In the genomic region with DNA sequence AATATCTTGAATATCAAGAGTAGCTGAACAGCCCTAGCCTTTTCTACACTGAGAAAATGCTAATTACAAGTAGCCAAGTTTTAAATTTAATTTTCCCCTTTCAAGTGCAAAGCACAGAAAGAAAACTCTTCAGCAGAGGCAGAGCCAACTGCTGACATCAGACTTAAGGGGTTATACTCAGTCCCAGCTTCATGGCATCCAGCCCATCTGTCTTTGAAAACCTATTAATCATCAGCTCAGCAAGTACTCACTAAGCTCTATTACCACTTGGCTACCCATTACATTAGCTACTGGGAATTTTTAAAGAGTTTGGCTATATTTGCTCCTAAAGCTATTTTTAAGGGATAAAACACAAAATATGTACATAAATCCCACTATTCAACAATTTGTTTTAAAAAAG, we compare ENCODE assay signal across 12 cellular contexts.
DNase-seq lines count a peak whose midpoint lies in the region; ATAC-seq and TF ChIP-seq lines count a peak whose summit lies in the region.
"Had no signal": no experiment of that assay in that cellular context is flagged by ENCODE, and none has a peak within 500 bp of the region (broad histone marks: within the 10 kb centered on the region; RNA-seq: fewer than 3 reads in every experiment).

No MANE protein-coding gene starts in this region.

- intact Hi-C loops in left ventricle myocardium superior (cut with micrococcal nuclease) = no loop called here
- intact Hi-C loops in left ventricle myocardium inferior (cut with micrococcal nuclease) = no loop called here

- ATAC-seq in left ventricle myocardium superior (peak; percentile 71), GM18907 (IDR thresholded peaks at IDR 0.05; ENCODE audit: unreplicated experiment) (no peak), GM18502 (IDR thresholded peaks at IDR 0.05; ENCODE audit: poor library complexity, unreplicated experiment) (no peak)
- ATAC-seq: K562 had no signal

- TF ChIP-seq CTCF in left ventricle myocardium inferior (IDR thresholded peaks at IDR 0.05; ENCODE audit: borderline replicate concordance) (no peak), foreskin fibroblast (IDR thresholded peaks at IDR 0.05; ENCODE audit: low read depth, low read length) (no peak)

- H3K4me1 ChIP-seq in left ventricle myocardium inferior (peaks cover 7% of the 10 kb centered on the region), adipocyte (ENCODE audit: control insufficient read depth, insufficient read depth, low read length) (peaks cover 22% of the 10 kb centered on the region)

- H3K9me3 ChIP-seq in left ventricle myocardium inferior (replicated peaks) = no peaks in the 10 kb centered on the region
- no peaks in the 10 kb centered on the region for H3K9me3 ChIP-seq in adipocyte (ENCODE audit: control insufficient read depth, low read length)
- H3K9me3 ChIP-seq: esophagus squamous epithelium, SJCRH30 had no signal

- H3K36me3 ChIP-seq in left ventricle myocardium inferior = peaks cover 8% of the 10 kb centered on the region
- peaks cover 98% of the 10 kb centered on the region for H3K36me3 ChIP-seq in adipocyte (ENCODE audit: control insufficient read depth, insufficient read depth, low read length, severe bottlenecking)
- H3K36me3 ChIP-seq: esophagus squamous epithelium had no signal

- H3K4me3 ChIP-seq in left ventricle myocardium inferior (no peak overlapping the region), adipocyte (ENCODE audit: low read length) (no peak overlapping the region), foreskin fibroblast (ENCODE audit: low read depth in 1 of 2, low read length in 2 of 2) (no peak overlapping the region)
- H3K4me3 ChIP-seq: esophagus squamous epithelium, K562, SJCRH30 had no signal

- DNase-seq in left ventricle myocardium superior (no peak), left ventricle myocardium inferior (no peak), adipocyte (ENCODE audit: low read depth) (peak; percentile 48), foreskin fibroblast (peak; percentile 52 to 73), NCI-H1694 treated with DMSO at 0.1 percent for 48 hours (lab: John Stamatoyannopoulos, UW) (no peak), NCI-H2029 treated with DMSO at 0.1 percent for 48 hours (lab: John Stamatoyannopoulos, UW) (no peak)
- DNase-seq: activated CD4-positive, CD25-positive, alpha-beta regulatory T cell; esophagus squamous epithelium; SJCRH30 had no signal

- no peaks in the 10 kb centered on the region for H3K27me3 ChIP-seq in left ventricle myocardium inferior (ENCODE audit: low read depth)
- no peaks in the 10 kb centered on the region for H3K27me3 ChIP-seq in adipocyte (replicated peaks; ENCODE audit: control insufficient read depth, insufficient read depth, low read length)
- H3K27me3 ChIP-seq: esophagus squamous epithelium, SJCRH30 had no signal

- H3K27ac ChIP-seq in left ventricle myocardium inferior (replicated peaks) = no peak overlapping the region
- H3K27ac ChIP-seq: esophagus squamous epithelium, SJCRH30 had no signal

- H3K9ac ChIP-seq in adipocyte (ENCODE audit: low read length) = no peak overlapping the region

Comparison
In these comparisons a context has a peak if more than half of its experiments do, and no peak if none do; other contexts are left out.
1. DNase-seq: peak in adipocyte (single experiment) and foreskin fibroblast (2 of 2); none in left ventricle myocardium superior (single experiment), left ventricle myocardium inferior (single experiment), NCI-H1694 treated with DMSO at 0.1 percent for 48 hours (single experiment) and NCI-H2029 treated with DMSO at 0.1 percent for 48 hours (single experiment).